8 cellular contexts compared by ENCODE assay signal in the genomic region with DNA sequence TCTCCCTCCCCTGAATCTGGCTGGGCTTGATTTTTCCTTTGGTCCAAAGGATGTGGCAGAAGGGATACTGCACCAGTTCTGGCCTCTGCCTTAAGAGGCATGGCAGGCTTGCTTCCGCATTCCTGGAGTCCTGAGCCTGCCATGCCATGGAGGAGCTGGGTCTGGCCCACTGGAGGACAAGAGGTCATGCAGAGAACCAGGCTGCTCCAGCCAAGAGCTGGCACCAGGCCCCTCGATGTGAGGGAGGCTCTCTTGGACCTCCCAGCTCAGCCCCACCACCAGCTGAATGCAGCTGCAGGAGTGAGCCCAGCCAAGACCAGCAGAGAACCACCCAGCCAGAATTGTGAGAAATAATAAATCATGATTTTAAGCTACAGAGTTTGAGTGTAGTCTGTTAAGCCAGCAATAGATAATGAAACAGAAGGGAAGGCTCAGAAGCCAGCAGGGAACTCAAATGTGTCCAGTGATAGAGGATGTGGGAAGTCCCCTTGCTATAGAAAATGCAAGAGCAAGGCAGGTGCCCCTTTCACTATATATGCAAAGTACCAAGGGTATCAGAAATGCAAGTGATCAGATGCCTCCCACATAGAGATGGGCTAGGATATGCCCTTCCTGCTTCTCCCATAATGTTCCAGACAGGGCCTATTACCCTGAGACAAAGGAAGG.
DNase-seq lines count a peak whose midpoint lies in the region; ATAC-seq and TF ChIP-seq lines count a peak whose summit lies in the region.
"Had no signal": no experiment of that assay in that cellular context is flagged by ENCODE, and none has a peak within 500 bp of the region (broad histone marks: within the 10 kb centered on the region; RNA-seq: fewer than 3 reads in every experiment).

No MANE protein-coding gene starts in this region.

- ATAC-seq in GM18511 (IDR thresholded peaks at IDR 0.05; ENCODE audit: unreplicated experiment) (peak; percentile 52), GM21737 (IDR thresholded peaks at IDR 0.05; ENCODE audit: unreplicated experiment) (peak; percentile 48), GM21528 (IDR thresholded peaks at IDR 0.05; ENCODE audit: low FRiP score, unreplicated experiment) (no peak), HG03175 (IDR thresholded peaks at IDR 0.05; ENCODE audit: unreplicated experiment) (no peak)
- peak in 1 of 2 donors; percentile 22 for ATAC-seq in naive thymus-derived CD8-positive, alpha-beta T cell

- H3K9ac ChIP-seq in SU-DHL-6 (ENCODE audit: low read length) = peak overlapping the region; percentile 40

- no peaks in the 10 kb centered on the region for H3K9me3 ChIP-seq in SU-DHL-6 (ENCODE audit: insufficient read depth, low read length)

- H3K9me2 ChIP-seq in SU-DHL-6 (replicated peaks; ENCODE audit: insufficient read depth, low read length) = no peaks in the 10 kb centered on the region

- no peaks in the 10 kb centered on the region for H3K79me2 ChIP-seq in SU-DHL-6 (ENCODE audit: insufficient read depth, low read length)

- no peaks in the 10 kb centered on the region for H3K9me3 Mint-ChIP-seq in naive thymus-derived CD8-positive, alpha-beta T cell

- H3K36me3 ChIP-seq in SU-DHL-6 (ENCODE audit: low read length) = no peaks in the 10 kb centered on the region

- H4K20me1 ChIP-seq in SU-DHL-6 (ENCODE audit: low read depth, low read length) = no peaks in the 10 kb centered on the region

- no peaks in the 10 kb centered on the region for H3K27me3 Mint-ChIP-seq in naive thymus-derived CD8-positive, alpha-beta T cell

- H3K4me3 Mint-ChIP-seq in naive thymus-derived CD8-positive, alpha-beta T cell = peak overlapping the region in 2 of 10 donors; percentile 1 to 16

- H3F3A ChIP-seq in SU-DHL-6 (ENCODE audit: insufficient read depth) = peaks cover 50% of the 10 kb centered on the region

- no peaks in the 10 kb centered on the region for H3K36me3 Mint-ChIP-seq in naive thymus-derived CD8-positive, alpha-beta T cell

- no peak overlapping the region for H2AFZ ChIP-seq in SU-DHL-6 (ENCODE audit: low read depth, low read length, severe bottlenecking)

- no peak for TF ChIP-seq CTCF in SU-DHL-6 (IDR thresholded peaks at IDR 0.05; ENCODE audit: insufficient read depth, low read length, poor library complexity, severe bottlenecking)

- H3K27ac ChIP-seq in SU-DHL-6 (ENCODE audit: low read depth, low read length) = peak overlapping the region; percentile 99

- H3K27ac Mint-ChIP-seq in naive thymus-derived CD8-positive, alpha-beta T cell = peak overlapping the region in 7 of 10 donors; percentile 4 to 90 (median 54)

- peak overlapping the region; percentile 5 for H3K4me3 ChIP-seq in SU-DHL-6 (ENCODE audit: insufficient read depth, low read length, poor library complexity, severe bottlenecking)

- POLR2A ChIA-PET in naive thymus-derived CD8-positive, alpha-beta T cell (lab: Charles Lee) = no interaction called here

- DNase-seq in naive thymus-derived CD8-positive, alpha-beta T cell = no peak
- no peak for DNase-seq in HuH-7.5 (ENCODE audit: low spot score)
- DNase-seq: NCI-H2081 treated with DMSO at 0.1 percent for 48 hours had no signal

- peak overlapping the region; percentile 77 for H3K4me2 ChIP-seq in SU-DHL-6 (ENCODE audit: low read depth, low read length, poor library complexity, severe bottlenecking)

- H3K27me3 ChIP-seq in SU-DHL-6 (ENCODE audit: low read length) = no peaks in the 10 kb centered on the region

- H3K4me1 Mint-ChIP-seq in naive thymus-derived CD8-positive, alpha-beta T cell = peaks cover 25 to 64% (median 51%) of the 10 kb centered on the region in 4 donors

Comparison
In these comparisons a context has a peak if more than half of its experiments do, and no peak if none do; other contexts are left out.
1. ATAC-seq: peak in GM18511 (single experiment) and GM21737 (single experiment); none in GM21528 (single experiment) and HG03175 (single experiment).